8 cellular contexts compared by ENCODE assay signal in genomic region chr13:34941436-34941834, GRCh38. TPM values are rescaled to one million over a fixed set of nuclear protein-coding genes. Genes with fewer than 3 reads are reported as not detected.
DNase-seq lines count a peak whose midpoint lies in the region; ATAC-seq, FAIRE-seq and TF ChIP-seq lines count a peak whose summit lies in the region.

No MANE protein-coding gene starts in this region.

- TF ChIP-seq EP300 in GM12878 (IDR thresholded peaks at IDR 0.05; ENCODE audit: borderline replicate concordance in 1 of 2, control insufficient read depth in 1 of 2, low read depth in 2 of 2, low read length in 2 of 2) (no peak), HepG2 (IDR thresholded peaks at IDR 0.05; ENCODE audit: low read depth in 2 of 2, low read length in 2 of 2) (no peak), HepG2 (CRISPR knock-in tag; IDR thresholded peaks at IDR 0.05; ENCODE audit: borderline replicate concordance) (no peak), tibial nerve (IDR thresholded peaks at IDR 0.05) (no peak)

- CTCF ChIA-PET in activated CD4-positive, alpha-beta T cell treated with anti-CD3 and anti-CD28 coated beads, Interleukin-2, amount 10 ng/mL, durations not matched to agents 7 days and 5 days (lab: Charles Lee), result no interaction called here
- CTCF ChIA-PET in GM12878 (lab: Yijun Ruan, JAX) (no interaction called here), HepG2 (lab: Yijun Ruan, JAX; ENCODE audit: low intra/inter-chr PET ratio, low total read pairs) (no interaction called here)

- RAD21 ChIA-PET in GM12878 (lab: Charles Lee; ENCODE audit: unreplicated experiment), result no interaction called here

- no peaks in the 10 kb centered on the region for H4K20me1 ChIP-seq in GM12878 (ENCODE audit: control insufficient read depth, insufficient read depth)
- H4K20me1 ChIP-seq in HepG2 (ENCODE audit: insufficient read depth, low read length), result no peaks in the 10 kb centered on the region

- no peak overlapping the region for H3K27ac Mint-ChIP-seq in activated CD4-positive, alpha-beta T cell treated with anti-CD3 and anti-CD28 coated beads, Interleukin-2, amount 10 ng/mL, durations not matched to agents 7 days and 5 days

- H3K4me3 ChIP-seq in GM12878, result peak overlapping the region; percentile 57; the same call in 1 of the 2 replicates
- H3K4me3 ChIP-seq in HepG2 (replicated peaks in 1 of 3; ENCODE audit: insufficient read depth in 1 of 3, low read depth in 2 of 3, low read length in 3 of 3), result peak overlapping the region; percentile 62 to 84 (median 83); a peak in 5 of 6 replicates
- peak overlapping the region; percentile 69 to 85 (median 83) for H3K4me3 ChIP-seq in tibial nerve

- no peak for TF ChIP-seq CTCF in GM12878 (IDR thresholded peaks at IDR 0.05 in 2 of 3, conservative IDR thresholded peaks at IDR 0.05 in 1 of 3; ENCODE audit: control insufficient read depth in 2 of 3, extremely low read depth in 1 of 3, insufficient read depth in 1 of 3, low read depth in 3 of 3, low read length in 3 of 3)
- TF ChIP-seq CTCF in HepG2 (CRISPR knock-in tag; IDR thresholded peaks at IDR 0.05), result no peak
- TF ChIP-seq CTCF in tibial nerve (IDR thresholded peaks at IDR 0.05), result no peak

- peaks cover 52% of the 10 kb centered on the region for H3K27me3 Mint-ChIP-seq in activated CD4-positive, alpha-beta T cell treated with anti-CD3 and anti-CD28 coated beads, Interleukin-2, amount 10 ng/mL, durations not matched to agents 7 days and 5 days

- no peaks in the 10 kb centered on the region for H3K9me3 Mint-ChIP-seq in activated CD4-positive, alpha-beta T cell treated with anti-CD3 and anti-CD28 coated beads, Interleukin-2, amount 10 ng/mL, durations not matched to agents 7 days and 5 days

- peak overlapping the region; percentile 81 for H3K4me3 Mint-ChIP-seq in activated CD4-positive, alpha-beta T cell treated with anti-CD3 and anti-CD28 coated beads, Interleukin-2, amount 10 ng/mL, durations not matched to agents 7 days and 5 days

- in situ Hi-C loops in GM12878 (cut with MboI), result no loop called here
- in situ Hi-C loops in HepG2 (cut with HindIII; ENCODE audit: extremely low pct_ligation_motif_present, low pct_unique_long_range_greater_than_20kb), result no loop called here

- intact Hi-C loops in GM12878 (cut with micrococcal nuclease; ENCODE audit: unreplicated experiment) (loop anchor here (5.0 kb wide), 1 partner anchor 221 kb away; no protein-coding TSS in a partner anchor), HepG2 (cut with micrococcal nuclease; ENCODE audit: unreplicated experiment) (loop anchor here (2.0 kb wide), 1 partner anchor 215 kb away; no protein-coding TSS in a partner anchor)

- TF ChIP-seq POLR2A in GM12878 (IDR thresholded peaks at IDR 0.05; ENCODE audit: low read depth, low read length) (no peak), HepG2 (IDR thresholded peaks at IDR 0.05; ENCODE audit: insufficient read depth in 1 of 2, low read depth in 2 of 2, low read length in 2 of 2) (no peak), tibial nerve (IDR thresholded peaks at IDR 0.05) (no peak)

- H3K36me3 Mint-ChIP-seq in activated CD4-positive, alpha-beta T cell treated with anti-CD3 and anti-CD28 coated beads, Interleukin-2, amount 10 ng/mL, durations not matched to agents 7 days and 5 days (ENCODE audit: low read depth), result no peaks in the 10 kb centered on the region

- no peak for DNase-seq in activated CD4-positive, alpha-beta T cell treated with anti-CD3 and anti-CD28 coated beads, Interleukin-2, amount 10 ng/mL, durations not matched to agents 7 days and 5 days
- DNase-seq in activated CD4-positive, alpha-beta T cell treated with anti-CD3 and anti-CD28 coated beads for 4 hours, result no peak
- DNase-seq in GM12878 (ENCODE audit: low read depth, low spot score), result no peak
- no peak for DNase-seq in HepG2 (ENCODE audit: low spot score)
- DNase-seq in tibial nerve (ENCODE audit: low spot score in 2 of 2), result no peak
- no peak for DNase-seq in stimulated activated CD8-positive, alpha-beta memory T cell treated with anti-CD3 and anti-CD28 coated beads, Interleukin-4, amount 100 ng/mL, for 48 hours

- H3K79me2 ChIP-seq in GM12878 (ENCODE audit: control insufficient read depth, insufficient read depth, low read length) (no peaks in the 10 kb centered on the region), HepG2 (ENCODE audit: insufficient read depth, low read length) (no peaks in the 10 kb centered on the region)

- POLR2A ChIA-PET in activated CD4-positive, alpha-beta T cell treated with anti-CD3 and anti-CD28 coated beads, Interleukin-2, amount 10 ng/mL, durations not matched to agents 7 days and 5 days (lab: Charles Lee), result no interaction called here
- POLR2A ChIA-PET in GM12878 (lab: Charles Lee), result no interaction called here
- POLR2A ChIA-PET in HepG2 (lab: Yijun Ruan, JAX), result no interaction called here

- H3K4me2 ChIP-seq in GM12878 (ENCODE audit: control insufficient read depth, insufficient read depth), result peak overlapping the region; percentile 85
- H3K4me2 ChIP-seq in HepG2 (ENCODE audit: low read depth, low read length), result peak overlapping the region; percentile 100

- no TSS peak for BruUV-seq in GM12878 (replicated peaks; lab: Mats Ljungman, UMichigan)
- BruUV-seq in HepG2 (replicated peaks; lab: Mats Ljungman, UMichigan), result no TSS peak

- no peak overlapping the region for H3K27ac ChIP-seq in GM12878 (ENCODE audit: control insufficient read depth, insufficient read depth)
- H3K27ac ChIP-seq in HepG2 (ENCODE audit: extremely low read length, insufficient read depth, low read length), result no peak overlapping the region
- peak overlapping the region in 1 of 4 donors; percentile 89 for H3K27ac ChIP-seq in tibial nerve

- SMC1A ChIA-PET in GM12878 (lab: Charles Lee; ENCODE audit: uncharacterized antibody, unreplicated experiment), result no interaction called here

- peaks cover 23% of the 10 kb centered on the region for H3K4me1 Mint-ChIP-seq in activated CD4-positive, alpha-beta T cell treated with anti-CD3 and anti-CD28 coated beads, Interleukin-2, amount 10 ng/mL, durations not matched to agents 7 days and 5 days

- ATAC-seq in GM12878 (no peak), HepG2 (peak; percentile 16), HG02852 (IDR thresholded peaks at IDR 0.05; ENCODE audit: unreplicated experiment) (no peak), GM21717 (IDR thresholded peaks at IDR 0.05; ENCODE audit: unreplicated experiment) (no peak)

- H3K9me3 ChIP-seq in GM12878 (replicated peaks; ENCODE audit: control insufficient read depth, insufficient read depth, low read length) (no peaks in the 10 kb centered on the region), HepG2 (ENCODE audit: low read length) (no peaks in the 10 kb centered on the region), tibial nerve (no peaks in the 10 kb centered on the region)

- no peak overlapping the region for H3K9ac ChIP-seq in GM12878 (ENCODE audit: control insufficient read depth, insufficient read depth, low read length)
- H3K9ac ChIP-seq in HepG2 (ENCODE audit: insufficient read depth, low read depth, low read length), result peak overlapping the region; percentile 52; the same call in 1 of the 2 replicates

- no peaks in the 10 kb centered on the region for H3K4me1 ChIP-seq in GM12878 (ENCODE audit: control insufficient read depth, insufficient read depth, low read length)
- H3K4me1 ChIP-seq in HepG2 (ENCODE audit: insufficient read depth, low read length), result peaks cover 20% of the 10 kb centered on the region
- peaks cover 0 to 26% (median 6%) of the 10 kb centered on the region in 4 donors for H3K4me1 ChIP-seq in tibial nerve

- H3K27me3 ChIP-seq in GM12878 (replicated peaks in 1 of 2; ENCODE audit: control insufficient read depth in 2 of 2, insufficient read depth in 2 of 2, low read length in 1 of 2), result no peaks in the 10 kb centered on the region; a peak in 1 of 4 replicates
- H3K27me3 ChIP-seq in HepG2 (ENCODE audit: control insufficient read depth in 1 of 2, insufficient read depth in 2 of 2, low read length in 2 of 2), result no peaks in the 10 kb centered on the region; a peak in 2 of 5 replicates
- H3K27me3 ChIP-seq in tibial nerve, result no peaks in the 10 kb centered on the region

- H3K36me3 ChIP-seq in GM12878 (ENCODE audit: control insufficient read depth in 2 of 2, insufficient read depth in 2 of 2, low read length in 1 of 2) (no peaks in the 10 kb centered on the region), HepG2 (replicated peaks in 1 of 2; ENCODE audit: control insufficient read depth in 1 of 2, insufficient read depth in 2 of 2, low read length in 2 of 2) (no peaks in the 10 kb centered on the region), tibial nerve (no peaks in the 10 kb centered on the region)

- TF ChIP-seq RAD21 in GM12878 (IDR thresholded peaks at IDR 0.05; ENCODE audit: insufficient read depth, low read depth, low read length) (no peak), HepG2 (CRISPR knock-in tag; IDR thresholded peaks at IDR 0.05) (no peak)

- H2AFZ ChIP-seq in GM12878 (ENCODE audit: control insufficient read depth, low read depth, low read length) (peak overlapping the region; percentile 88; the same call in 1 of the 2 replicates), HepG2 (ENCODE audit: low read length) (peak overlapping the region; percentile 92)

- WGBS in GM12878 (ENCODE audit: insufficient coverage, insufficient replicate concordance, low lambda C conversion rate, missing lambda C conversion rate), result 0% methylated on average over 13 of the region's 13 CpGs
- WGBS in HepG2 (ENCODE audit: low lambda C conversion rate), result 5% methylated on average over 12 of the region's 13 CpGs
- 13 to 15% methylated on average over 13 of the region's 13 CpGs for WGBS in tibial nerve, 2 donors

- no peak for FAIRE-seq in GM12878 (lab: Jason Lieb, UNC)
- FAIRE-seq in HepG2 (lab: Jason Lieb, UNC), result no peak

RNA-seq across cellular contexts. Expression of gene NBEA, which starts 0.6 kb away (rescaled TPM):
- under 1 TPM; 0.29 to 0.45 TPM for total RNA-seq in activated CD4-positive, alpha-beta T cell treated with anti-CD3 and anti-CD28 coated beads, Interleukin-2, amount 10 ng/mL, durations not matched to agents 7 days and 5 days
- total RNA-seq in GM12878 (2013; cell fraction: nucleolus; rRNA removed), result 1.8 and 2.8 TPM in 2 replicates
- total RNA-seq in GM12878 (2014; rRNA removed), result 0.54 and 0.79 TPM in 2 replicates
- total RNA-seq in GM12878 (2014; rRNA removed; fragmentation: Illumina TruSeq; extraction: Trizol), result 0.67 and 0.69 TPM in 2 replicates
- 0.72 and 1.3 TPM in 2 replicates for total RNA-seq in GM12878 (2021)
- polyA plus RNA-seq in GM12878 (2011; ENCODE audit: low read depth), result 0.26 TPM
- polyA plus RNA-seq in GM12878 (2011; rRNA removed), result 3.6 and 4.3 TPM in 2 replicates
- 2.0 and 2.3 TPM in 2 replicates for polyA plus RNA-seq in GM12878 (2011; cell fraction: cytosol; rRNA removed)
- 4.7 and 5.0 TPM in 2 replicates for polyA plus RNA-seq in GM12878 (2011; cell fraction: nucleus; rRNA removed)
- polyA plus RNA-seq in GM12878 (2012), result 0.36 and 0.38 TPM in 2 replicates
- 0.71 and 0.92 TPM in 2 replicates for polyA plus RNA-seq in GM12878 (2014; fragmentation: Illumina TruSeq; extraction: Trizol)
- under 1 TPM; 0.23 to 0.29 TPM for polyA plus RNA-seq in GM12878 (2014; fragmentation: Nextera tagmentation; extraction: Ambion mirVana)
- polyA plus RNA-seq in GM12878 (2014; rRNA removed), result 0.42 and 0.47 TPM in 2 replicates
- polyA plus RNA-seq in GM12878 (2016; fragmentation: Nextera tagmentation; extraction: Ambion mirVana), result under 1 TPM; 0.25 to 0.37 TPM
- polyA minus RNA-seq in GM12878 (2011; rRNA and poly(A)+ RNA removed), result 15.2 and 16.8 TPM in 2 replicates
- polyA minus RNA-seq in GM12878 (2011; cell fraction: cytosol; rRNA and poly(A)+ RNA removed), result 2.3 and 5.2 TPM in 2 replicates
- polyA minus RNA-seq in GM12878 (2011; cell fraction: nucleus; rRNA and poly(A)+ RNA removed), result 31.8 and 43.0 TPM in 2 replicates
- 2.7 and 5.0 TPM in 2 replicates for total RNA-seq in HepG2 (2016; rRNA removed; fragmentation: Illumina TruSeq; extraction: Trizol)
- 2.2 and 2.3 TPM in 2 replicates for total RNA-seq in HepG2 (2016; cell fraction: cytosol; rRNA removed; fragmentation: Illumina TruSeq; extraction: Trizol; ENCODE audit: low read depth)
- 2.2 and 4.4 TPM in 2 replicates for total RNA-seq in HepG2 (2016; cell fraction: insoluble cytoplasmic fraction; rRNA removed; fragmentation: Illumina TruSeq; extraction: Trizol)
- 1.5 and 2.2 TPM in 2 replicates for total RNA-seq in HepG2 (2016; cell fraction: membrane; rRNA removed; fragmentation: Illumina TruSeq; extraction: Trizol)
- total RNA-seq in HepG2 (2016; cell fraction: nucleus; rRNA removed; fragmentation: Illumina TruSeq; extraction: Trizol), result 8.8 and 9.3 TPM in 2 replicates
- 2.8 and 3.4 TPM in 2 replicates for polyA plus RNA-seq in HepG2 (2011; rRNA removed)
- 1.6 and 3.1 TPM in 2 replicates for polyA plus RNA-seq in HepG2 (2011; cell fraction: cytosol; rRNA removed)
- 2.2 and 3.1 TPM in 2 replicates for polyA plus RNA-seq in HepG2 (2011; cell fraction: nucleus; rRNA removed)
- polyA plus RNA-seq in HepG2 (2012), result 3.3 and 3.4 TPM in 2 replicates
- 0.15 and 0.17 TPM in 2 replicates for polyA plus RNA-seq in HepG2 (2016; cell fraction: cytosol; fragmentation: Illumina TruSeq; extraction: Trizol; ENCODE audit: low read depth)
- polyA plus RNA-seq in HepG2 (2016; cell fraction: insoluble cytoplasmic fraction; fragmentation: Illumina TruSeq; extraction: Trizol; ENCODE audit: low read depth), result 2.6 and 3.2 TPM in 2 replicates
- polyA plus RNA-seq in HepG2 (2016; cell fraction: membrane; fragmentation: Illumina TruSeq; extraction: Trizol; ENCODE audit: low read depth), result 0.34 and 0.36 TPM in 2 replicates
- polyA plus RNA-seq in HepG2 (2016; cell fraction: nucleus; fragmentation: Illumina TruSeq; extraction: Trizol; ENCODE audit: insufficient read depth, low read depth), result 2.7 TPM in 2 replicates
- polyA minus RNA-seq in HepG2 (2011; rRNA and poly(A)+ RNA removed; ENCODE audit: low replicate concordance), result 4.6 and 7.0 TPM in 2 replicates
- polyA minus RNA-seq in HepG2 (2011; cell fraction: cytosol; rRNA and poly(A)+ RNA removed), result 4.1 and 6.9 TPM in 2 replicates
- polyA minus RNA-seq in HepG2 (2011; cell fraction: nucleus; rRNA and poly(A)+ RNA removed), result 36.1 and 48.0 TPM in 2 replicates
- total RNA-seq in tibial nerve, result 10 to 100 TPM in 2 of 4 donors, 1 to 10 TPM in 2; 9.0 to 11.9 (median 10.5) TPM
